9 cellular contexts compared by ENCODE assay signal in genomic region chr15:70507772-70508351, GRCh38.
DNase-seq lines count a peak whose midpoint lies in the region; ATAC-seq, FAIRE-seq and TF ChIP-seq lines count a peak whose summit lies in the region.
"Had no signal": no experiment of that assay in that cellular context is flagged by ENCODE, and none has a peak within 500 bp of the region (broad histone marks: within the 10 kb centered on the region; RNA-seq: fewer than 3 reads in every experiment).

No MANE protein-coding gene starts in this region.

- H3K9me3 ChIP-seq in mucosa of descending colon = peaks cover 14% of the 10 kb centered on the region
- H3K9me3 ChIP-seq: testis had no signal

- H3K4me1 Mint-ChIP-seq in activated T-helper 1 cell treated with anti-CD3 and anti-CD28 coated beads, Interleukin-12 subunit alpha, Interleukin-12 subunit beta, Interleukin-2, Interleukin-4 antibody, amounts not matched to agents 30 ng/mL and 10 ng/mL and 1 ng/mL, durations not matched to agents 14 hours and 24 hours and 36 hours (ENCODE audit: low read depth) = peaks cover 73% of the 10 kb centered on the region

- no peaks in the 10 kb centered on the region for H3K36me3 ChIP-seq in mucosa of descending colon (ENCODE audit: low read depth)

- intact Hi-C loops in activated T-helper 1 cell treated with anti-CD3 and anti-CD28 coated beads, Interleukin-12 subunit alpha, Interleukin-12 subunit beta, Interleukin-2, Interleukin-4 antibody, amounts not matched to agents 30 ng/mL and 10 ng/mL and 1 ng/mL, durations not matched to agents 14 hours and 24 hours and 36 hours (cut with micrococcal nuclease) = loop anchor here (1.0 to 5.0 kb wide), 3 partner anchors 409 to 796 kb away; no protein-coding TSS in a partner anchor
- intact Hi-C loops in mucosa of descending colon (cut with DNase I, micrococcal nuclease) = no loop called here

- DNase-seq in GM12891 (ENCODE audit: insufficient read length, low spot score) (no peak), NB4 (ENCODE audit: low read depth) (peak; percentile 83), mucosa of descending colon (no peak), AG20443 (ENCODE audit: low spot score) (no peak), KG1 (lab: John Stamatoyannopoulos, UW) (no peak), occipital lobe (lab: John Stamatoyannopoulos, UW) (no peak)
- DNase-seq in activated T-helper 1 cell treated with anti-CD3 and anti-CD28 coated beads, Interleukin-12 subunit alpha, Interleukin-12 subunit beta, Interleukin-2, Interleukin-4 antibody, amounts not matched to agents 30 ng/mL and 10 ng/mL and 1 ng/mL, durations not matched to agents 14 hours and 24 hours and 36 hours (ENCODE audit: low spot score) = no peak
- DNase-seq: testis had no signal

- ATAC-seq in mucosa of descending colon (peak; percentile 42), HG03108 (IDR thresholded peaks at IDR 0.05; ENCODE audit: unreplicated experiment) (no peak)

- TF ChIP-seq CTCF in NB4 (IDR thresholded peaks at IDR 0.05; ENCODE audit: low read depth, low read length) (no peak), mucosa of descending colon (IDR thresholded peaks at IDR 0.05) (no peak)

- H3K4me1 ChIP-seq in mucosa of descending colon (ENCODE audit: low read depth) = peaks cover 12% of the 10 kb centered on the region

- peak overlapping the region; percentile 46 for H3K27ac Mint-ChIP-seq in activated T-helper 1 cell treated with anti-CD3 and anti-CD28 coated beads, Interleukin-12 subunit alpha, Interleukin-12 subunit beta, Interleukin-2, Interleukin-4 antibody, amounts not matched to agents 30 ng/mL and 10 ng/mL and 1 ng/mL, durations not matched to agents 14 hours and 24 hours and 36 hours

- H3K9me3 Mint-ChIP-seq in activated T-helper 1 cell treated with anti-CD3 and anti-CD28 coated beads, Interleukin-12 subunit alpha, Interleukin-12 subunit beta, Interleukin-2, Interleukin-4 antibody, amounts not matched to agents 30 ng/mL and 10 ng/mL and 1 ng/mL, durations not matched to agents 14 hours and 24 hours and 36 hours = peaks cover 35% of the 10 kb centered on the region

- H3K36me3 Mint-ChIP-seq in activated T-helper 1 cell treated with anti-CD3 and anti-CD28 coated beads, Interleukin-12 subunit alpha, Interleukin-12 subunit beta, Interleukin-2, Interleukin-4 antibody, amounts not matched to agents 30 ng/mL and 10 ng/mL and 1 ng/mL, durations not matched to agents 14 hours and 24 hours and 36 hours (ENCODE audit: low read depth) = peaks cover 16% of the 10 kb centered on the region

- TF ChIP-seq POLR2A in GM12891 (IDR thresholded peaks at IDR 0.05; ENCODE audit: low read depth, low read length) (no peak), NB4 (IDR thresholded peaks at IDR 0.05; ENCODE audit: extremely low read depth, insufficient read length) (no peak)

- no peak overlapping the region for H3K4me3 Mint-ChIP-seq in activated T-helper 1 cell treated with anti-CD3 and anti-CD28 coated beads, Interleukin-12 subunit alpha, Interleukin-12 subunit beta, Interleukin-2, Interleukin-4 antibody, amounts not matched to agents 30 ng/mL and 10 ng/mL and 1 ng/mL, durations not matched to agents 14 hours and 24 hours and 36 hours

- peak; percentile 69 for FAIRE-seq in GM12891 (lab: Jason Lieb, UNC)

- H3K4me3 ChIP-seq in NB4 (ENCODE audit: low read depth, low read length) = no peak overlapping the region
- H3K4me3 ChIP-seq in mucosa of descending colon = no peak overlapping the region
- H3K4me3 ChIP-seq: testis had no signal

- H3K27me3 Mint-ChIP-seq in activated T-helper 1 cell treated with anti-CD3 and anti-CD28 coated beads, Interleukin-12 subunit alpha, Interleukin-12 subunit beta, Interleukin-2, Interleukin-4 antibody, amounts not matched to agents 30 ng/mL and 10 ng/mL and 1 ng/mL, durations not matched to agents 14 hours and 24 hours and 36 hours (ENCODE audit: insufficient read depth) = peaks cover 8% of the 10 kb centered on the region

TF ChIP-seq in GM12891, 5 proteins besides CTCF, POLR2A, EP300 and RAD21:
- TF ChIP-seq SPI1 (IDR thresholded peaks at IDR 0.05; ENCODE audit: low read depth, low read length) (peak; percentile 60), POU2F2 (IDR thresholded peaks at IDR 0.05; ENCODE audit: low read depth, low read length) (0 out of 2 replicates have a peak, but pooled peaks have one; percentile 33), TAF1 (IDR thresholded peaks at IDR 0.05; ENCODE audit: low read depth, low read length) (no peak)
